16 cellular contexts compared by ENCODE assay signal in genomic region chr1:12555411-12556367, GRCh38.
DNase-seq lines count a peak whose midpoint lies in the region; ATAC-seq and TF ChIP-seq lines count a peak whose summit lies in the region.
"Had no signal": no experiment of that assay in that cellular context is flagged by ENCODE, and none has a peak within 500 bp of the region (broad histone marks: within the 10 kb centered on the region; RNA-seq: fewer than 3 reads in every experiment).

No MANE protein-coding gene starts in this region.

- H3K4me1 ChIP-seq in RWPE2 (ENCODE audit: insufficient read depth, poor library complexity, severe bottlenecking), result no peaks in the 10 kb centered on the region
- H3K4me1 ChIP-seq in gastroesophageal sphincter, result peaks cover 7 to 68% (median 47%) of the 10 kb centered on the region in 3 donors
- H3K4me1 ChIP-seq in neural progenitor cell, result peaks cover 6% of the 10 kb centered on the region
- peaks cover 25% of the 10 kb centered on the region for H3K4me1 ChIP-seq in testis

- H3K4me3 ChIP-seq in RWPE2 (ENCODE audit: severe bottlenecking) (no peak overlapping the region), gastroesophageal sphincter (no peak overlapping the region), neural progenitor cell (no peak overlapping the region), testis (no peak overlapping the region)
- H3K4me3 ChIP-seq: mucosa of descending colon had no signal

- intact Hi-C loops in testis (cut with DNase I; ENCODE audit: low total_unique reads), result no loop called here

- no peaks in the 10 kb centered on the region for H3K27me3 ChIP-seq in RWPE2 (ENCODE audit: insufficient read depth, poor library complexity, severe bottlenecking)
- H3K27me3 ChIP-seq in gastroesophageal sphincter, result no peaks in the 10 kb centered on the region
- H3K27me3 ChIP-seq in neural progenitor cell, result no peaks in the 10 kb centered on the region
- H3K27me3 ChIP-seq in testis, result no peaks in the 10 kb centered on the region

- H3K4me3 Mint-ChIP-seq in neural progenitor cell, result no peak overlapping the region
- H3K4me3 Mint-ChIP-seq: stimulated activated memory B cell treated with anti-CD40 and anti-IgM and Interleukin-4, amounts not matched to agents 10 μg/mL and 1 μg/mL and 100 μg/mL, for 72 hours had no signal

- H3K27ac Mint-ChIP-seq in neural progenitor cell, result peak overlapping the region; percentile 60
- H3K27ac Mint-ChIP-seq: stimulated activated memory B cell treated with anti-CD40 and anti-IgM and Interleukin-4, amounts not matched to agents 10 μg/mL and 1 μg/mL and 100 μg/mL, for 72 hours had no signal

- TF ChIP-seq EP300 in gastroesophageal sphincter (IDR thresholded peaks at IDR 0.05), result no peak

- TF ChIP-seq CTCF in RWPE2 (IDR thresholded peaks at IDR 0.05; ENCODE audit: poor library complexity, severe bottlenecking) (no peak), gastroesophageal sphincter (IDR thresholded peaks at IDR 0.05) (no peak), neural progenitor cell (IDR thresholded peaks at IDR 0.05) (no peak), testis (IDR thresholded peaks at IDR 0.05) (no peak)

- H2AFZ ChIP-seq in neural progenitor cell (replicated peaks), result no peak overlapping the region

- H3K4me2 ChIP-seq in neural progenitor cell, result no peak overlapping the region

- no peaks in the 10 kb centered on the region for H3K79me2 ChIP-seq in neural progenitor cell (ENCODE audit: low read depth)

- peaks cover 14% of the 10 kb centered on the region for H3F3A ChIP-seq in neural progenitor cell (ENCODE audit: low read depth)

- no peak overlapping the region for H3K27ac ChIP-seq in RWPE2 (ENCODE audit: poor library complexity, severe bottlenecking)
- peak overlapping the region; percentile 87 to 92 (median 90) for H3K27ac ChIP-seq in gastroesophageal sphincter
- no peak overlapping the region for H3K27ac ChIP-seq in neural progenitor cell
- peak overlapping the region; percentile 79 to 87 for H3K27ac ChIP-seq in testis

- ATAC-seq in RWPE2 (ENCODE audit: low read depth), result no peak
- ATAC-seq in gastroesophageal sphincter, result peak; percentile 23
- no peak for ATAC-seq in HG03135 (IDR thresholded peaks at IDR 0.05; ENCODE audit: unreplicated experiment)
- ATAC-seq: stimulated activated memory B cell treated with anti-CD40 and anti-IgM and Interleukin-4, amounts not matched to agents 10 μg/mL and 1 μg/mL and 100 μg/mL, for 72 hours had no signal

- DNase-seq in RWPE2 (ENCODE audit: low spot score), result peak; percentile 42
- no peak for DNase-seq in neural progenitor cell (ENCODE audit: low spot score)
- no peak for DNase-seq in testis
- DNase-seq in cerebellar nuclear complex (lab: John Stamatoyannopoulos, UW), result no peak
- no peak for DNase-seq in NCI-H1436 (lab: John Stamatoyannopoulos, UW)
- no peak for DNase-seq in inferior parietal cortex (ENCODE audit: extremely low spot score)
- DNase-seq: activated gamma-delta T cell, DMS79, GOT3, KBM-7, NCI-H1417, NCI-H345 had no signal

- peaks cover 13% of the 10 kb centered on the region for H3K27me3 Mint-ChIP-seq in neural progenitor cell (ENCODE audit: insufficient read depth, low read depth)

- H3K9me3 Mint-ChIP-seq in neural progenitor cell, result peaks cover 14% of the 10 kb centered on the region
- H3K9me3 Mint-ChIP-seq: stimulated activated memory B cell treated with anti-CD40 and anti-IgM and Interleukin-4, amounts not matched to agents 10 μg/mL and 1 μg/mL and 100 μg/mL, for 72 hours had no signal

- H3K36me3 Mint-ChIP-seq in neural progenitor cell, result no peaks in the 10 kb centered on the region
- H3K36me3 Mint-ChIP-seq: stimulated activated memory B cell treated with anti-CD40 and anti-IgM and Interleukin-4, amounts not matched to agents 10 μg/mL and 1 μg/mL and 100 μg/mL, for 72 hours had no signal

- H3K9me3 ChIP-seq in RWPE2 (ENCODE audit: severe bottlenecking) (no peaks in the 10 kb centered on the region), gastroesophageal sphincter (no peaks in the 10 kb centered on the region), neural progenitor cell (ENCODE audit: low read depth) (no peaks in the 10 kb centered on the region), testis (no peaks in the 10 kb centered on the region)
- H3K9me3 ChIP-seq: mucosa of descending colon had no signal

- no peak for TF ChIP-seq POLR2A in gastroesophageal sphincter (IDR thresholded peaks at IDR 0.05)
- no peak for TF ChIP-seq POLR2A in testis (IDR thresholded peaks at IDR 0.05)

- H3K4me1 Mint-ChIP-seq in neural progenitor cell, result peaks cover 19% of the 10 kb centered on the region

- H4K20me1 ChIP-seq in neural progenitor cell (ENCODE audit: low read depth), result no peaks in the 10 kb centered on the region

- no peak overlapping the region for H3K9ac ChIP-seq in neural progenitor cell

- WGBS in gastroesophageal sphincter (ENCODE audit: low coverage in 1 of 2), 2 donors, result 74 to 77% methylated on average over 6 to 9 of the region's 13 CpGs
- 77 to 90% methylated on average over 13 of the region's 13 CpGs for WGBS in testis, 2 donors

- H3K36me3 ChIP-seq in RWPE2 (ENCODE audit: low read depth) (no peaks in the 10 kb centered on the region), gastroesophageal sphincter (no peaks in the 10 kb centered on the region), neural progenitor cell (no peaks in the 10 kb centered on the region), testis (ENCODE audit: low read depth, missing control alignments) (no peaks in the 10 kb centered on the region)

Comparison
In these comparisons a context has a peak if more than half of its experiments do, and no peak if none do; other contexts are left out.
1. H3K27ac ChIP-seq: peak in gastroesophageal sphincter (4 of 4) and testis (2 of 2); none in RWPE2 (single experiment) and neural progenitor cell (single experiment).